Comparison of ENCODE assay signal across 26 cellular contexts in the genomic region with DNA sequence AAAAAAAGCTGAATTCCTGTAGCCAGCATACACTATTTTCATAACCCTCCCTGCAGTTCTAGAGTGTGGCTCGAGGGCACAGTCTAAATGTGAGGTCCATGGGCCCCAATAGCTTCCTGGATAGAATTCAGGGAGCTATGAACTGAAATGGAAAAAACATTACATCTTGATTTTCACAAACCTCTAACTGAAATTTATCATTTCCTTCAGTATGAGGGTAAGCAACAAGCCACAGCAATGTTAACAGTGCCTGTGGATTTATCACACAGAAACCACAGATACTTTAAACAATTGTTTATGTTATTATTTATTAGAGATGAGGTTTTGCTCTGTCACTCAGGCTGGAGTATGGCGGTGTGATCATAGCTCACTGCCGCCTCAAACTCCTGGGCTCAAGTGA. TPM values are rescaled to one million over a fixed set of nuclear protein-coding genes. Genes with fewer than 3 reads are reported as not detected.
"Had no signal": no experiment of that assay in that cellular context is flagged by ENCODE, and none has a peak within 500 bp of the region (broad histone marks: within the 10 kb centered on the region; RNA-seq: fewer than 3 reads in every experiment).

No MANE protein-coding gene starts in this region.

- H3K27ac Mint-ChIP-seq: activated naive CD8-positive, alpha-beta T cell treated with anti-CD3 and anti-CD28 coated beads, Interleukin-2, amount 10 ng/mL, durations not matched to agents 7 days and 5 days; brain; stimulated activated naive B cell treated with anti-CD40 and anti-IgM and Interleukin-4, amounts not matched to agents 10 μg/mL and 1 μg/mL and 100 μg/mL, for 72 hours; T-helper 17 cell had no signal

- DNase-seq: activated CD4-positive, alpha-beta T cell treated with anti-CD3 and anti-CD28 coated beads for 4 hours; activated CD4-positive, alpha-beta T cell treated with anti-CD3 and anti-CD28 coated beads, Interleukin-2, amount 50 U/mL, for 48 hours; activated CD4-positive, CD25-positive, alpha-beta regulatory T cell; activated CD8-positive, alpha-beta memory T cell treated with anti-CD3 and anti-CD28 coated beads, Interleukin-2, amount 50 U/mL, for 48 hours; activated naive CD4-positive, alpha-beta T cell treated with Interleukin-2 at 50 U/mL for 16 hours; activated naive CD8-positive, alpha-beta T cell treated with anti-CD3 and anti-CD28 coated beads, Interleukin-2, amount 10 ng/mL, durations not matched to agents 7 days and 5 days; activated T-cell treated with anti-CD3 and anti-CD28 coated beads, Interleukin-2, amount 50 U/mL, for 4 hours; effector memory CD4-positive, alpha-beta T cell; gastrocnemius medialis; hypothalamus; left cardiac atrium; nucleus accumbens; small intestine; stimulated activated naive B cell treated with anti-CD40 and anti-IgM and Interleukin-4, amounts not matched to agents 10 μg/mL and 1 μg/mL and 100 μg/mL, for 72 hours; T-helper 17 cell; transverse colon had no signal

- H3K27ac ChIP-seq: esophagus muscularis mucosa, gastrocnemius medialis, transverse colon had no signal

- H3K9me3 ChIP-seq: esophagus muscularis mucosa, gastrocnemius medialis, transverse colon had no signal

- H3K36me3 ChIP-seq: esophagus muscularis mucosa, gastrocnemius medialis, transverse colon had no signal

- H3K4me1 ChIP-seq: gastrocnemius medialis had no signal

- H3K4me3 Mint-ChIP-seq: activated naive CD8-positive, alpha-beta T cell treated with anti-CD3 and anti-CD28 coated beads, Interleukin-2, amount 10 ng/mL, durations not matched to agents 7 days and 5 days; activated T-cell treated with anti-CD3 and anti-CD28 coated beads, Interleukin-2, amount 50 U/mL, for 4 hours; brain; stimulated activated naive B cell treated with anti-CD40 and anti-IgM and Interleukin-4, amounts not matched to agents 10 μg/mL and 1 μg/mL and 100 μg/mL, for 72 hours; T-helper 17 cell had no signal

- H3K27me3 ChIP-seq: esophagus muscularis mucosa, gastrocnemius medialis, transverse colon had no signal

- ATAC-seq: activated T-cell treated with anti-CD3 and anti-CD28 coated beads, Interleukin-2, amount 50 U/mL, for 4 hours; gastrocnemius medialis; left cardiac atrium; sciatic nerve; stimulated activated naive B cell treated with anti-CD40 and anti-IgM and Interleukin-4, amounts not matched to agents 10 μg/mL and 1 μg/mL and 100 μg/mL, for 72 hours; T-helper 17 cell had no signal

- H3K36me3 Mint-ChIP-seq: activated naive CD8-positive, alpha-beta T cell treated with anti-CD3 and anti-CD28 coated beads, Interleukin-2, amount 10 ng/mL, durations not matched to agents 7 days and 5 days; brain; stimulated activated naive B cell treated with anti-CD40 and anti-IgM and Interleukin-4, amounts not matched to agents 10 μg/mL and 1 μg/mL and 100 μg/mL, for 72 hours had no signal

- H3K9me3 Mint-ChIP-seq: activated naive CD8-positive, alpha-beta T cell treated with anti-CD3 and anti-CD28 coated beads, Interleukin-2, amount 10 ng/mL, durations not matched to agents 7 days and 5 days; activated T-cell treated with anti-CD3 and anti-CD28 coated beads, Interleukin-2, amount 50 U/mL, for 4 hours; stimulated activated naive B cell treated with anti-CD40 and anti-IgM and Interleukin-4, amounts not matched to agents 10 μg/mL and 1 μg/mL and 100 μg/mL, for 72 hours had no signal

- FAIRE-seq: islet of Langerhans, small intestine, urothelium cell line had no signal

- H3K4me3 ChIP-seq: esophagus muscularis mucosa, gastrocnemius medialis, transverse colon had no signal

RNA-seq across cellular contexts. Expression of a gene that starts 18.2 kb away (rescaled TPM):
- total RNA-seq: activated CD8-positive, alpha-beta memory T cell treated with anti-CD3 and anti-CD28 coated beads for 36 hours; activated naive CD8-positive, alpha-beta T cell treated with anti-CD3 and anti-CD28 coated beads, Interleukin-2, amount 10 ng/mL, durations not matched to agents 7 days and 5 days; activated T-cell treated with anti-CD3 and anti-CD28 coated beads, Interleukin-2, amount 50 U/mL, for 4 hours; cardiac septum; dermis microvascular lymphatic vessel endothelial cell; gastrocnemius medialis; T-helper 17 cell; temporal lobe had no signal
- polyA plus RNA-seq: neural cell had no signal
